Comparison of ENCODE assay signal across 1 cellular context in the genomic region with DNA sequence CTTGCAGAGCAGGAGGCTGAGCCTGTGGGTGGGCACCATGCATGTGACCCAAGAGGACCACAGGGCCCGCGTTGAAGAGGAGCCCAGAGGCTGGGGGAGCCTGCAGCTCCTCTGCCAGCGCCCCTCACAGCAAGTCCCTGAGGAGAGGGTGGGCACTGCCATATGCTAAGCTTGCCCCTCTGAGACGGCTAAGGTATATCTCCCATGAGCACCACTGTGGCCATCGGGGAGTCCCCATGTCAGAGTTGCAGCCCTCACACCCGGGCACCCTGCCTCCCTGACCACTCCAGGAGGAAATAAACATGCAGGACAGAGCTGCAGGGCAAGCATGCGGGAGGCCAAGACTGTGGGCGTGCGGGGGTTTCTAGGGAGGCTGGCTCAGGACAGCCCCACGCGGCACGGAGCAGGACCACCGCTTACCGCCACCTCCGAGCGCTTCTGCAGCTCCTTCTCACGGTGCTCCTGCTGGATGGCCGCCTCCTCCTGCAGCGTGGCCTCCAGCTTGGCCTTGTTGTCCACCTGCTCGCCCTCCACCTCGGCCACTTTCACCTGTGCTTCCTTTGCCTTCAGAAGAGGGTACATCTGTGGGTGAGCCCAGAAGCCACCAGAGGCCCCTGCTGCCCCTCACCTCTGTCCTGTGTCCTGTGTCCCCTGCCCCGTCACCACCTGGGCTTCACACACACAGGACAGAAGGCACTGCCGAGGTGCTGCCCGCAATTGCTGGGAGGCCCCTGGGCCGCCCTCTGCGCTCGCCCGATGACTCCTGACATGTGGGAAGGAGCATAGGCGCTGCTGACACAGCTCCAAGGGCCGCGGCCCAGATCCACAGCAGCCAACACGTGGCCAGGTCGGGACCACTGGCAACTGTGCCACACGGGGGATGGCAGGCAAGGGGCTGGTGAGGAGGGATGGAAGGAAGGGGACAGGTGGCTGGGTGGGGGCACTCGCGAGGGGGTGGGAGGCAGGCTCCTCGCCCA.
TF ChIP-seq lines count a peak whose summit lies in the region.

No MANE protein-coding gene starts in this region.

TF ChIP-seq in IMR-90, 13 proteins besides CTCF, POLR2A, EP300 and RAD21:
- no peak for TF ChIP-seq MAFK (IDR thresholded peaks at IDR 0.05; ENCODE audit: low read depth, low read length)
- TF ChIP-seq MAZ (IDR thresholded peaks at IDR 0.05; ENCODE audit: borderline replicate concordance, low read depth, low read length): no peak
- no peak for TF ChIP-seq NFE2L2 (IDR thresholded peaks at IDR 0.05; ENCODE audit: low read depth, low read length)
- no peak for TF ChIP-seq SMC3 (IDR thresholded peaks at IDR 0.05; ENCODE audit: low read depth, low read length)
- TF ChIP-seq, protein P1, sequence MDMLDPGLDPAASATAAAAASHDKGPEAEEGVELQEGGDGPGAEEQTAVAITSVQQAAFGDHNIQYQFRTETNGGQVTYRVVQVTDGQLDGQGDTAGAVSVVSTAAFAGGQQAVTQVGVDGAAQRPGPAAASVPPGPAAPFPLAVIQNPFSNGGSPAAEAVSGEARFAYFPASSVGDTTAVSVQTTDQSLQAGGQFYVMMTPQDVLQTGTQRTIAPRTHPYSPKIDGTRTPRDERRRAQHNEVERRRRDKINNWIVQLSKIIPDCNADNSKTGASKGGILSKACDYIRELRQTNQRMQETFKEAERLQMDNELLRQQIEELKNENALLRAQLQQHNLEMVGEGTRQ (IDR thresholded peaks at IDR 0.05; ENCODE audit: low read depth, low read length): no peak
- TF ChIP-seq BHLHE40 (IDR thresholded peaks at IDR 0.05; ENCODE audit: low read depth, low read length): no peak
- no peak for TF ChIP-seq ELK1 (IDR thresholded peaks at IDR 0.05; ENCODE audit: borderline replicate concordance, low read depth, low read length)
- TF ChIP-seq RCOR1 (IDR thresholded peaks at IDR 0.05; ENCODE audit: insufficient replicate concordance, low read length): no peak
- TF ChIP-seq MXI1 (IDR thresholded peaks at IDR 0.05; ENCODE audit: borderline replicate concordance, low read depth, low read length): no peak
- TF ChIP-seq RFX5 (IDR thresholded peaks at IDR 0.05; ENCODE audit: low read depth, low read length): no peak
- no peak for TF ChIP-seq CEBPB (IDR thresholded peaks at IDR 0.05; ENCODE audit: low read depth, low read length)
